In genomic region chr3:176590722-176591121, GRCh38 we compare ENCODE assay signal across 25 cellular contexts.
DNase-seq lines count a peak whose midpoint lies in the region; ATAC-seq and TF ChIP-seq lines count a peak whose summit lies in the region.
"Had no signal": no experiment of that assay in that cellular context is flagged by ENCODE, and none has a peak within 500 bp of the region (broad histone marks: within the 10 kb centered on the region; RNA-seq: fewer than 3 reads in every experiment).

No MANE protein-coding gene starts in this region.

- no peaks in the 10 kb centered on the region for H3K9me2 ChIP-seq in PC-3 (replicated peaks; ENCODE audit: low read length)

- DNase-seq in PC-3 = peak; percentile 26
- DNase-seq: activated CD4-positive, alpha-beta memory T cell treated with anti-CD3 and anti-CD28 coated beads for 36 hours; body of pancreas; CD4-positive, CD25-positive, alpha-beta regulatory T cell; cerebellar nuclear complex; DMS 273 treated with DMSO at 0.1 percent for 48 hours; dorsolateral prefrontal cortex; head of caudate nucleus; Kasumi-1; mammary epithelial cell; NCI-H1930; NK-92 treated with Interleukin-12 subunit alpha and Interleukin-12 subunit beta, amount 100 ng/mL, for 24 hours; SHP77 treated with DMSO at 0.1 percent for 48 hours; stimulated activated CD4-positive, alpha-beta T cell treated with anti-CD3 and anti-CD28 coated beads, Interleukin-1b, Interleukin-23, amount 100 ng/mL, for 48 hours; SW 1271; T1000; trophoblast cell had no signal

- CTCF ChIA-PET in PC-3 (lab: Charles Lee) = no interaction called here

- H3K36me3 ChIP-seq in PC-3 (ENCODE audit: low read depth, low read length) (no peaks in the 10 kb centered on the region), neuron (ENCODE audit: insufficient read depth, low read length) (no peaks in the 10 kb centered on the region)

- no peaks in the 10 kb centered on the region for H3K79me2 ChIP-seq in PC-3 (ENCODE audit: low read length)

- H3K27ac ChIP-seq in PC-3 (ENCODE audit: low read length) = no peak overlapping the region
- H3K27ac ChIP-seq: body of pancreas, dorsolateral prefrontal cortex, skin epidermis had no signal

- H3K4me1 ChIP-seq in PC-3 (ENCODE audit: insufficient read depth, low read length) = no peaks in the 10 kb centered on the region
- no peaks in the 10 kb centered on the region for H3K4me1 ChIP-seq in neuron (ENCODE audit: insufficient read depth, low read length)

- no peak overlapping the region for H3K9ac ChIP-seq in PC-3 (ENCODE audit: low read length)

- no peak overlapping the region for H3K4me3 ChIP-seq in PC-3 (ENCODE audit: low read length)
- H3K4me3 ChIP-seq in neuron (ENCODE audit: low read length) = no peak overlapping the region
- H3K4me3 ChIP-seq: body of pancreas, dorsolateral prefrontal cortex, skin epidermis had no signal

- ATAC-seq in GM18867 (IDR thresholded peaks at IDR 0.05; ENCODE audit: unreplicated experiment) (peak; percentile 48), HG02981 (IDR thresholded peaks at IDR 0.05; ENCODE audit: unreplicated experiment) (peak; percentile 46), PC-3 (peak; percentile 87), HG03175 (IDR thresholded peaks at IDR 0.05; ENCODE audit: unreplicated experiment) (no peak), GM19397 (IDR thresholded peaks at IDR 0.05; ENCODE audit: unreplicated experiment) (no peak), HG03139 (IDR thresholded peaks at IDR 0.05; ENCODE audit: unreplicated experiment) (no peak)
- ATAC-seq: body of pancreas, WTC11 had no signal

- H3K27me3 ChIP-seq in PC-3 (ENCODE audit: low read length) (no peaks in the 10 kb centered on the region), neuron (ENCODE audit: insufficient read depth, low read length) (no peaks in the 10 kb centered on the region)
- H3K27me3 ChIP-seq: body of pancreas, dorsolateral prefrontal cortex had no signal

- intact Hi-C loops in PC-3 (cut with micrococcal nuclease) = loop anchor here (2.0 kb wide), 1 partner anchor 22 kb away; no protein-coding TSS in a partner anchor

- POLR2A ChIA-PET in PC-3 (lab: Charles Lee; ENCODE audit: unreplicated experiment) = no interaction called here

- no peak overlapping the region for H2AFZ ChIP-seq in PC-3 (ENCODE audit: low read length)
- H2AFZ ChIP-seq in neuron (ENCODE audit: low read depth, low read length) = peak overlapping the region; percentile 27

- no peaks in the 10 kb centered on the region for H4K20me1 ChIP-seq in PC-3 (ENCODE audit: low read length)

- no TSS peak for BruUV-seq in PC-3 (replicated peaks; lab: Mats Ljungman, UMichigan)

- H3K9me3 ChIP-seq in PC-3 (ENCODE audit: low read length) (no peaks in the 10 kb centered on the region), neuron (ENCODE audit: low read length) (no peaks in the 10 kb centered on the region)
- H3K9me3 ChIP-seq: body of pancreas had no signal

- TF ChIP-seq CTCF in PC-3 (conservative IDR thresholded peaks at IDR 0.05; ENCODE audit: low read depth, low read length) = no peak

- no peak overlapping the region for H3K4me2 ChIP-seq in PC-3 (ENCODE audit: low read length)

- H3F3A ChIP-seq in PC-3 (ENCODE audit: low read length, unreplicated experiment) = no peaks in the 10 kb centered on the region

Comparison
In these comparisons a context has a peak if more than half of its experiments do, and no peak if none do; other contexts are left out.
1. ATAC-seq: peak in GM18867 (single experiment), HG02981 (single experiment) and PC-3 (single experiment); none in HG03175 (single experiment), GM19397 (single experiment) and HG03139 (single experiment).